14 cellular contexts compared by ENCODE assay signal in the genomic region with DNA sequence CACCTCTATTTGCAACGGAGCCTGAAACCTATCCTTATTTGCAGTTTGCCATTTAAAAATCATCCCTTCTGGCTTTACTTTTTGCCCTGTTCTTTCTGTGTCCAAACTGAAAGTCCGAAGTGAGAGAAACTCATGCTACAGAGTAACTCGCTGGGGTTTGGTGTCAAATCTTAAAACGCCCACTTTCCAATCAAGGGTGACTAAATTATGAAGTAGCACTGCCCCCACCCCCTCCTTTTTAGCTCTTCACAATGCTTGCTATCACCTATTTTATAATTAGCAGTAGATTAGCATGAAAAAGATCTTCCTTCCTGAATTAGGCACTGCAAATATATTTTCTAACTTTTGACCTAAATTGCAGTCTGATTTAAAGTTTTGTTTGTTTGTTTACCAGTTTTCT. TPM values are rescaled to one million over a fixed set of nuclear protein-coding genes. Genes with fewer than 3 reads are reported as not detected.
DNase-seq lines count a peak whose midpoint lies in the region; ATAC-seq, FAIRE-seq and TF ChIP-seq lines count a peak whose summit lies in the region.
"Had no signal": no experiment of that assay in that cellular context is flagged by ENCODE, and none has a peak within 500 bp of the region (broad histone marks: within the 10 kb centered on the region; RNA-seq: fewer than 3 reads in every experiment).

No MANE protein-coding gene starts in this region.

- ATAC-seq in GM19463 (IDR thresholded peaks at IDR 0.05; ENCODE audit: unreplicated experiment), result peak; percentile 41
- ATAC-seq in GM18511 (IDR thresholded peaks at IDR 0.05; ENCODE audit: unreplicated experiment), result no peak
- ATAC-seq: mucosa of descending colon had no signal

- H3K36me3 Mint-ChIP-seq in activated CD4-positive, alpha-beta T cell treated with anti-CD3 and anti-CD28 coated beads, Interleukin-2, amount 10 ng/mL, durations not matched to agents 24 days and 14 days (ENCODE audit: low read depth), result no peaks in the 10 kb centered on the region
- H3K36me3 Mint-ChIP-seq in immature natural killer cell, result no peaks in the 10 kb centered on the region

- peaks cover 42% of the 10 kb centered on the region for H3K4me1 Mint-ChIP-seq in activated CD4-positive, alpha-beta T cell treated with anti-CD3 and anti-CD28 coated beads, Interleukin-2, amount 10 ng/mL, durations not matched to agents 24 days and 14 days
- peaks cover 48% of the 10 kb centered on the region in 2 donors for H3K4me1 Mint-ChIP-seq in immature natural killer cell

- intact Hi-C loops in activated CD4-positive, alpha-beta T cell treated with anti-CD3 and anti-CD28 coated beads, Interleukin-2, amount 10 ng/mL, durations not matched to agents 24 days and 14 days (cut with micrococcal nuclease), result loop anchor here (1.0 to 2.0 kb wide), 4 partner anchors 36 to 126 kb away; partner anchors contain the start of gene HTATSF1

- H3K27me3 Mint-ChIP-seq in activated CD4-positive, alpha-beta T cell treated with anti-CD3 and anti-CD28 coated beads, Interleukin-2, amount 10 ng/mL, durations not matched to agents 24 days and 14 days, result no peaks in the 10 kb centered on the region
- H3K27me3 Mint-ChIP-seq in immature natural killer cell (ENCODE audit: low read depth in 3 of 3), result peaks cover 5 to 12% (median 6%) of the 10 kb centered on the region in 3 donors

- H3K27ac Mint-ChIP-seq in activated CD4-positive, alpha-beta T cell treated with anti-CD3 and anti-CD28 coated beads, Interleukin-2, amount 10 ng/mL, durations not matched to agents 24 days and 14 days, result peak overlapping the region; percentile 73
- H3K27ac Mint-ChIP-seq in immature natural killer cell, result peak overlapping the region; percentile 88 to 96 (median 92)

- DNase-seq in GM12892 (ENCODE audit: insufficient read length), result no peak
- no peak for DNase-seq in activated CD4-positive, alpha-beta T cell treated with anti-CD3 and anti-CD28 coated beads, Interleukin-2, amount 10 ng/mL, durations not matched to agents 24 days and 14 days
- no peak for DNase-seq in immature natural killer cell
- no peak for DNase-seq in superior temporal gyrus (ENCODE audit: extremely low spot score)
- no peak for DNase-seq in OCI-M1 (lab: John Stamatoyannopoulos, UW)
- DNase-seq: foreskin fibroblast, mucosa of descending colon, NCI-H1092, NCI-H226 had no signal

- TF ChIP-seq POLR2A in GM12892 (IDR thresholded peaks at IDR 0.05; ENCODE audit: low read depth, low read length), result no peak

- peak overlapping the region; percentile 73 for H3K4me3 Mint-ChIP-seq in activated CD4-positive, alpha-beta T cell treated with anti-CD3 and anti-CD28 coated beads, Interleukin-2, amount 10 ng/mL, durations not matched to agents 24 days and 14 days
- H3K4me3 Mint-ChIP-seq in immature natural killer cell, result peak overlapping the region in 3 of 5 donors; percentile 63 to 85 (median 63)

- no peaks in the 10 kb centered on the region for H3K9me3 Mint-ChIP-seq in activated CD4-positive, alpha-beta T cell treated with anti-CD3 and anti-CD28 coated beads, Interleukin-2, amount 10 ng/mL, durations not matched to agents 24 days and 14 days
- H3K9me3 Mint-ChIP-seq in immature natural killer cell, result no peaks in the 10 kb centered on the region

- FAIRE-seq in GM12892 (lab: Jason Lieb, UNC), result peak; percentile 68
- FAIRE-seq: H54 had no signal

RNA-seq across cellular contexts. Expression of gene VGLL1, which starts 52.5 kb away (rescaled TPM):
- not detected for polyA plus RNA-seq in GM12892 (2012; ENCODE audit: missing spikeins)
- total RNA-seq in activated CD4-positive, alpha-beta T cell treated with anti-CD3 and anti-CD28 coated beads, Interleukin-2, amount 10 ng/mL, durations not matched to agents 24 days and 14 days, result not detected in 2 replicates
- not detected for polyA plus RNA-seq in immature natural killer cell
- total RNA-seq: mucosa of descending colon, OCI-LY7, temporal lobe had no signal
